Comparison of ENCODE assay signal across 7 cellular contexts in genomic region chrX:78517124-78517523, GRCh38.
A peak's percentile ranks its signal among the peaks of the same experiment; 100 is the strongest.
DNase-seq lines count a peak whose midpoint lies in the region; ATAC-seq and TF ChIP-seq lines count a peak whose summit lies in the region.

No MANE protein-coding gene starts in this region.

- no peaks in the 10 kb centered on the region for H3K9me2 ChIP-seq in Loucy (replicated peaks; ENCODE audit: low read depth, low read length)

- peaks cover 14% of the 10 kb centered on the region for H3K36me3 Mint-ChIP-seq in activated naive CD8-positive, alpha-beta T cell treated with anti-CD3 and anti-CD28 coated beads, Interleukin-2, amount 10 ng/mL, durations not matched to agents 7 days and 5 days

- peak overlapping the region; percentile 64 for H3K4me2 ChIP-seq in Loucy (ENCODE audit: low read depth, low read length, poor library complexity, severe bottlenecking)

- TF ChIP-seq CTCF in Loucy (conservative IDR thresholded peaks at IDR 0.05; ENCODE audit: low read length) = no peak
- no peak for TF ChIP-seq CTCF in heart left ventricle (IDR thresholded peaks at IDR 0.05)

- intact Hi-C loops in heart left ventricle (cut with DNase I) = no loop called here

- ATAC-seq in GM21528 (IDR thresholded peaks at IDR 0.05; ENCODE audit: low FRiP score, unreplicated experiment) (peak; percentile 70), heart left ventricle (no peak)
- peak; percentile 94 for ATAC-seq in activated naive CD8-positive, alpha-beta T cell treated with anti-CD3 and anti-CD28 coated beads, Interleukin-2, amount 10 ng/mL, durations not matched to agents 7 days and 5 days (ENCODE audit: low read depth)

- peak; percentile 31 for DNase-seq in activated naive CD8-positive, alpha-beta T cell treated with anti-CD3 and anti-CD28 coated beads, Interleukin-2, amount 10 ng/mL, durations not matched to agents 7 days and 5 days
- peak; percentile 37 for DNase-seq in stimulated activated naive CD4-positive, alpha-beta T cell treated with Interleukin-2 at 50 U/mL for 16 hours (lab: John Stamatoyannopoulos, UW)
- DNase-seq in heart left ventricle (no peak), NCI-H774 (lab: John Stamatoyannopoulos, UW) (no peak), anterior cingulate cortex (lab: John Stamatoyannopoulos, UW) (no peak)

- H3K4me1 Mint-ChIP-seq in activated naive CD8-positive, alpha-beta T cell treated with anti-CD3 and anti-CD28 coated beads, Interleukin-2, amount 10 ng/mL, durations not matched to agents 7 days and 5 days = peaks cover 19% of the 10 kb centered on the region

- H3K9me3 ChIP-seq in Loucy (ENCODE audit: insufficient read depth, low read depth, low read length) (no peaks in the 10 kb centered on the region), heart left ventricle (no peaks in the 10 kb centered on the region)

- no peaks in the 10 kb centered on the region for H3K36me3 ChIP-seq in Loucy (ENCODE audit: insufficient read depth, low read length)
- H3K36me3 ChIP-seq in heart left ventricle = no peaks in the 10 kb centered on the region

- no peaks in the 10 kb centered on the region for H3K27me3 Mint-ChIP-seq in activated naive CD8-positive, alpha-beta T cell treated with anti-CD3 and anti-CD28 coated beads, Interleukin-2, amount 10 ng/mL, durations not matched to agents 7 days and 5 days

- peak overlapping the region in 1 of 12 donors; percentile 29 for H3K27ac ChIP-seq in heart left ventricle

- H3F3A ChIP-seq in Loucy (ENCODE audit: low read depth) = peaks cover 3% of the 10 kb centered on the region; the same call in 1 of the 2 replicates

- peak overlapping the region; percentile 66 for H3K4me3 Mint-ChIP-seq in activated naive CD8-positive, alpha-beta T cell treated with anti-CD3 and anti-CD28 coated beads, Interleukin-2, amount 10 ng/mL, durations not matched to agents 7 days and 5 days

- no peak overlapping the region for H3K9ac ChIP-seq in Loucy (ENCODE audit: low read depth, low read length, poor library complexity, severe bottlenecking)

- H3K79me2 ChIP-seq in Loucy (ENCODE audit: insufficient read depth, low read length) = no peaks in the 10 kb centered on the region

- WGBS in heart left ventricle, 4 donors = 60 to 71% (median 66%) methylated on average over 4 of the region's 4 CpGs

- H3K27ac Mint-ChIP-seq in activated naive CD8-positive, alpha-beta T cell treated with anti-CD3 and anti-CD28 coated beads, Interleukin-2, amount 10 ng/mL, durations not matched to agents 7 days and 5 days = peak overlapping the region; percentile 77

- POLR2A ChIA-PET in activated naive CD8-positive, alpha-beta T cell treated with anti-CD3 and anti-CD28 coated beads, Interleukin-2, amount 10 ng/mL, durations not matched to agents 7 days and 5 days (lab: Charles Lee) = no interaction called here

- H2AFZ ChIP-seq in Loucy (ENCODE audit: low read length) = no peak overlapping the region

- TF ChIP-seq POLR2A in heart left ventricle (IDR thresholded peaks at IDR 0.05) = no peak

- peak overlapping the region; percentile 44 for H3K4me3 ChIP-seq in Loucy (ENCODE audit: low read length, poor library complexity, severe bottlenecking)
- no peak overlapping the region for H3K4me3 ChIP-seq in heart left ventricle

- peaks cover 37% of the 10 kb centered on the region for H3K4me1 ChIP-seq in Loucy (ENCODE audit: insufficient read depth, low read length, poor library complexity, severe bottlenecking)
- H3K4me1 ChIP-seq in heart left ventricle = peaks cover 0 to 5% (median 0%) of the 10 kb centered on the region in 12 donors

- H3K9me3 Mint-ChIP-seq in activated naive CD8-positive, alpha-beta T cell treated with anti-CD3 and anti-CD28 coated beads, Interleukin-2, amount 10 ng/mL, durations not matched to agents 7 days and 5 days = no peaks in the 10 kb centered on the region

- no peaks in the 10 kb centered on the region for H4K20me1 ChIP-seq in Loucy (ENCODE audit: insufficient read depth, low read length, poor library complexity, severe bottlenecking)

- H3K27me3 ChIP-seq in Loucy (ENCODE audit: insufficient read depth, low read length, poor library complexity, severe bottlenecking) (no peaks in the 10 kb centered on the region), heart left ventricle (peaks cover 0 to 2% (median 0%) of the 10 kb centered on the region in 9 donors)

Comparison
In these comparisons a context has a peak if more than half of its experiments do, and no peak if none do; other contexts are left out.
1. ATAC-seq: peak in GM21528 (single experiment) and activated naive CD8-positive, alpha-beta T cell treated with anti-CD3 and anti-CD28 coated beads, Interleukin-2, amount 10 ng/mL, durations not matched to agents 7 days and 5 days (single experiment); none in heart left ventricle (0 of 4).
2. DNase-seq: peak in activated naive CD8-positive, alpha-beta T cell treated with anti-CD3 and anti-CD28 coated beads, Interleukin-2, amount 10 ng/mL, durations not matched to agents 7 days and 5 days (single experiment) and stimulated activated naive CD4-positive, alpha-beta T cell treated with Interleukin-2 at 50 U/mL for 16 hours (single experiment); none in heart left ventricle (0 of 5), NCI-H774 (single experiment) and anterior cingulate cortex (0 of 58).